In the genomic region with DNA sequence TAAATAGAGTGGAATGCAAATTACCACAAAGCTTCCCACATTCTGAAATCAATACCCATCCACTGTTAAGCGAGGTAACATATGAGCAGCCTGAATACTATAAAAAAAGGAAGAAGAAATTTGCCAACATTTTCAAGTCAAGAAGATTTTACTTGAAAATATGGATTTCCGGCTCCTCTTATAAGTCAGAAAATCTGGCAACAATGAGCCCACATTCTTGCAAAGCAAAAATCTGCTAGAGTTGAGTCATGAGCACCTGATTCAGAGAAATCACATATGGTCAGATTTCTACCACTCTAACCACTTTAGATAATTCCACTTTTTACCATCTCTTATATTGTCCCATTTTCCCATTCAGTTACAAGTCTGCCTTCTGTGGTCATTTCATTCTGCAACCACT, we compare ENCODE assay signal across 20 cellular contexts.
DNase-seq lines count a peak whose midpoint lies in the region; ATAC-seq and TF ChIP-seq lines count a peak whose summit lies in the region.
"Had no signal": no experiment of that assay in that cellular context is flagged by ENCODE, and none has a peak within 500 bp of the region (broad histone marks: within the 10 kb centered on the region; RNA-seq: fewer than 3 reads in every experiment).

No MANE protein-coding gene starts in this region.

- H3K9me3 Mint-ChIP-seq in MCF 10A (ENCODE audit: unreplicated experiment) = peaks cover 8% of the 10 kb centered on the region
- peaks cover 0 to 6% (median 2%) of the 10 kb centered on the region in 11 donors for H3K9me3 Mint-ChIP-seq in naive thymus-derived CD4-positive, alpha-beta T cell
- no peaks in the 10 kb centered on the region for H3K9me3 Mint-ChIP-seq in effector memory CD8-positive, alpha-beta T cell

- no peaks in the 10 kb centered on the region for H3K36me3 ChIP-seq in breast epithelium
- no peaks in the 10 kb centered on the region for H3K36me3 ChIP-seq in naive thymus-derived CD4-positive, alpha-beta T cell (ENCODE audit: control insufficient read depth in 2 of 3, insufficient read depth in 3 of 3, low read length in 3 of 3)
- H3K36me3 ChIP-seq: Peyer's patch, SJSA1 had no signal

- TF ChIP-seq CTCF in MCF 10A (IDR thresholded peaks at IDR 0.05; ENCODE audit: unreplicated experiment) (no peak), breast epithelium (IDR thresholded peaks at IDR 0.05) (no peak), dorsolateral prefrontal cortex (IDR thresholded peaks at IDR 0.05 in 54 of 56, conservative IDR thresholded peaks at IDR 0.05 in 2 of 56; ENCODE audit: low read depth in 1 of 56, partially characterized antibody in 56 of 56) (no peak)

- ATAC-seq in naive thymus-derived CD4-positive, alpha-beta T cell = no peak
- ATAC-seq in GM21576 (IDR thresholded peaks at IDR 0.05; ENCODE audit: unreplicated experiment) = no peak
- no peak for ATAC-seq in effector memory CD8-positive, alpha-beta T cell (replicated peaks)

- H3K9me3 ChIP-seq in breast epithelium = no peaks in the 10 kb centered on the region
- H3K9me3 ChIP-seq in naive thymus-derived CD4-positive, alpha-beta T cell (ENCODE audit: control insufficient read depth in 2 of 3, low read length in 3 of 3) = no peaks in the 10 kb centered on the region
- H3K9me3 ChIP-seq: Peyer's patch, SJSA1 had no signal

- CTCF ChIA-PET in MCF 10A (lab: Yijun Ruan, JAX) = no interaction called here
- CTCF ChIA-PET in naive thymus-derived CD4-positive, alpha-beta T cell (lab: Charles Lee) = no interaction called here

- no peaks in the 10 kb centered on the region for H3K36me3 Mint-ChIP-seq in MCF 10A (ENCODE audit: insufficient read depth, unreplicated experiment)
- H3K36me3 Mint-ChIP-seq in naive thymus-derived CD4-positive, alpha-beta T cell = no peaks in the 10 kb centered on the region
- no peaks in the 10 kb centered on the region for H3K36me3 Mint-ChIP-seq in effector memory CD8-positive, alpha-beta T cell (ENCODE audit: insufficient read depth)
- H3K36me3 Mint-ChIP-seq: CD8-positive, alpha-beta memory T cell had no signal

- no peaks in the 10 kb centered on the region for H3K4me1 ChIP-seq in breast epithelium
- H3K4me1 ChIP-seq in naive thymus-derived CD4-positive, alpha-beta T cell (ENCODE audit: control insufficient read depth in 2 of 2, insufficient read depth in 2 of 2, low read length in 2 of 2) = no peaks in the 10 kb centered on the region
- H3K4me1 ChIP-seq: Peyer's patch, SJSA1 had no signal

- H3K27me3 ChIP-seq in breast epithelium (no peaks in the 10 kb centered on the region), dorsolateral prefrontal cortex (no peaks in the 10 kb centered on the region)
- no peaks in the 10 kb centered on the region for H3K27me3 ChIP-seq in naive thymus-derived CD4-positive, alpha-beta T cell (ENCODE audit: control insufficient read depth in 2 of 2, insufficient read depth in 2 of 2, low read length in 2 of 2)
- H3K27me3 ChIP-seq: Peyer's patch, SJSA1 had no signal

- no TSS peak for BruUV-seq in MCF 10A (replicated peaks; lab: Mats Ljungman, UMichigan)

- intact Hi-C loops in MCF 10A (cut with micrococcal nuclease) = no loop called here
- intact Hi-C loops in breast epithelium (cut with DNase I; ENCODE audit: low total_unique reads) = no loop called here
- intact Hi-C loops in dorsolateral prefrontal cortex (cut with DNase I) = no loop called here
- intact Hi-C loops in naive thymus-derived CD4-positive, alpha-beta T cell (cut with micrococcal nuclease) = no loop called here

- peak; percentile 37 for DNase-seq in MCF 10A (ENCODE audit: unreplicated experiment)
- no peak for DNase-seq in breast epithelium (ENCODE audit: low spot score in 2 of 2)
- DNase-seq in dorsolateral prefrontal cortex = no peak
- peak; percentile 65 for DNase-seq in inferior parietal cortex (ENCODE audit: extremely low spot score)
- DNase-seq in NCI-H774 (lab: John Stamatoyannopoulos, UW) = no peak
- no peak for DNase-seq in naive thymus-derived CD4-positive, alpha-beta T cell
- DNase-seq in effector memory CD8-positive, alpha-beta T cell = no peak
- DNase-seq: Calu3; CD8-positive, alpha-beta memory T cell; H7; KG1; NCI-H1092 treated with DMSO at 0.1 percent for 48 hours; NCI-H1436 treated with DMSO at 0.1 percent for 48 hours; NCI-H1930; NCI-H748 treated with DMSO at 0.1 percent for 48 hours; NK-92 treated with Interleukin-12 subunit alpha and Interleukin-12 subunit beta, amount 100 ng/mL, for 24 hours; Peyer's patch had no signal

- H3K4me3 ChIP-seq in breast epithelium (no peak overlapping the region), dorsolateral prefrontal cortex (no peak overlapping the region)
- no peak overlapping the region for H3K4me3 ChIP-seq in naive thymus-derived CD4-positive, alpha-beta T cell (ENCODE audit: low read length)
- H3K4me3 ChIP-seq: Peyer's patch, SJSA1 had no signal

- peak overlapping the region; percentile 50 for H3K27ac Mint-ChIP-seq in MCF 10A (ENCODE audit: low read depth, unreplicated experiment)
- H3K27ac Mint-ChIP-seq in naive thymus-derived CD4-positive, alpha-beta T cell = no peak overlapping the region
- no peak overlapping the region for H3K27ac Mint-ChIP-seq in effector memory CD8-positive, alpha-beta T cell
- H3K27ac Mint-ChIP-seq: CD8-positive, alpha-beta memory T cell had no signal

- H3K4me1 Mint-ChIP-seq in MCF 10A (ENCODE audit: insufficient read depth, unreplicated experiment) = peaks cover 31% of the 10 kb centered on the region
- no peaks in the 10 kb centered on the region for H3K4me1 Mint-ChIP-seq in naive thymus-derived CD4-positive, alpha-beta T cell
- no peaks in the 10 kb centered on the region for H3K4me1 Mint-ChIP-seq in effector memory CD8-positive, alpha-beta T cell (ENCODE audit: low read depth in 2 of 2)
- H3K4me1 Mint-ChIP-seq: CD8-positive, alpha-beta memory T cell had no signal

- no peak for TF ChIP-seq POLR2A in breast epithelium (IDR thresholded peaks at IDR 0.05)

- H3K4me3 Mint-ChIP-seq in MCF 10A (ENCODE audit: unreplicated experiment) = no peak overlapping the region
- H3K4me3 Mint-ChIP-seq in naive thymus-derived CD4-positive, alpha-beta T cell = no peak overlapping the region
- H3K4me3 Mint-ChIP-seq in effector memory CD8-positive, alpha-beta T cell = no peak overlapping the region
- H3K4me3 Mint-ChIP-seq: CD8-positive, alpha-beta memory T cell had no signal

- POLR2A ChIA-PET in MCF 10A (lab: Yijun Ruan, JAX) = interaction anchor here (0.8 kb wide), 1 partner anchor 39 kb away, joined by 3 read pairs; no protein-coding TSS in a partner anchor
- POLR2A ChIA-PET in naive thymus-derived CD4-positive, alpha-beta T cell (lab: Charles Lee) = no interaction called here

- H3K27me3 Mint-ChIP-seq in MCF 10A (ENCODE audit: insufficient read depth, unreplicated experiment) = no peaks in the 10 kb centered on the region
- peaks cover 0 to 11% (median 0%) of the 10 kb centered on the region in 5 donors for H3K27me3 Mint-ChIP-seq in naive thymus-derived CD4-positive, alpha-beta T cell
- no peaks in the 10 kb centered on the region for H3K27me3 Mint-ChIP-seq in effector memory CD8-positive, alpha-beta T cell
- H3K27me3 Mint-ChIP-seq: CD8-positive, alpha-beta memory T cell had no signal

- H3K27ac ChIP-seq in breast epithelium (no peak overlapping the region), dorsolateral prefrontal cortex (peak overlapping the region in 30 of 59 donors; percentile 0 to 80 (median 50))
- no peak overlapping the region for H3K27ac ChIP-seq in naive thymus-derived CD4-positive, alpha-beta T cell (ENCODE audit: low read depth, low read length)
- H3K27ac ChIP-seq: C4-2B, SJSA1 had no signal

Comparison
In these comparisons a context has a peak if more than half of its experiments do, and no peak if none do; other contexts are left out.
1. DNase-seq: peak in MCF 10A (single experiment) and inferior parietal cortex (single experiment); none in breast epithelium (0 of 2), dorsolateral prefrontal cortex (0 of 10), NCI-H774 (single experiment), naive thymus-derived CD4-positive, alpha-beta T cell (0 of 9) and effector memory CD8-positive, alpha-beta T cell (0 of 3).
2. H3K27ac ChIP-seq: peak in dorsolateral prefrontal cortex (30 of 59); none in breast epithelium (0 of 2) and naive thymus-derived CD4-positive, alpha-beta T cell (single experiment).